Comparison of ENCODE assay signal across 13 cellular contexts in genomic region chr6:15776458-15776980, GRCh38.
A peak's percentile ranks its signal among the peaks of the same experiment; 100 is the strongest.
DNase-seq lines count a peak whose midpoint lies in the region; ATAC-seq lines count a peak whose summit lies in the region.
"Had no signal": no experiment of that assay in that cellular context is flagged by ENCODE, and none has a peak within 500 bp of the region (broad histone marks: within the 10 kb centered on the region; RNA-seq: fewer than 3 reads in every experiment).

No MANE protein-coding gene starts in this region.

- H3K27ac Mint-ChIP-seq in activated naive CD4-positive, alpha-beta T cell treated with anti-CD3 and anti-CD28 coated beads for 36 hours, result peak overlapping the region; percentile 76
- H3K27ac Mint-ChIP-seq in activated naive CD4-positive, alpha-beta T cell treated with anti-CD3 and anti-CD28 coated beads, Interleukin-2, amount 10 ng/mL, durations not matched to agents 7 days and 5 days, result no peak overlapping the region
- peak overlapping the region; percentile 83 to 93 for H3K27ac Mint-ChIP-seq in activated naive CD4-positive, alpha-beta T cell treated with anti-CD3 and anti-CD28 coated beads, Interleukin-2, amount 50 U/mL, for 72 hours
- H3K27ac Mint-ChIP-seq in T-helper 17 cell, result no peak overlapping the region
- H3K27ac Mint-ChIP-seq: naive B cell had no signal

- H3K9me3 Mint-ChIP-seq in activated naive CD4-positive, alpha-beta T cell treated with anti-CD3 and anti-CD28 coated beads for 36 hours, result no peaks in the 10 kb centered on the region
- H3K9me3 Mint-ChIP-seq in activated naive CD4-positive, alpha-beta T cell treated with anti-CD3 and anti-CD28 coated beads, Interleukin-2, amount 10 ng/mL, durations not matched to agents 7 days and 5 days, result no peaks in the 10 kb centered on the region
- peaks cover 6 to 8% of the 10 kb centered on the region in 2 donors for H3K9me3 Mint-ChIP-seq in activated naive CD4-positive, alpha-beta T cell treated with anti-CD3 and anti-CD28 coated beads, Interleukin-2, amount 50 U/mL, for 72 hours
- H3K9me3 Mint-ChIP-seq: naive B cell had no signal

- intact Hi-C loops in activated naive CD4-positive, alpha-beta T cell treated with anti-CD3 and anti-CD28 coated beads for 36 hours (cut with micrococcal nuclease), result loop anchor here (1.0 to 10.0 kb wide), 16 partner anchors 41 to 1499 kb away; partner anchors contain the start of gene ATXN1

- H3K36me3 Mint-ChIP-seq in activated naive CD4-positive, alpha-beta T cell treated with anti-CD3 and anti-CD28 coated beads for 36 hours (ENCODE audit: low read depth), result no peaks in the 10 kb centered on the region
- H3K36me3 Mint-ChIP-seq in activated naive CD4-positive, alpha-beta T cell treated with anti-CD3 and anti-CD28 coated beads, Interleukin-2, amount 10 ng/mL, durations not matched to agents 7 days and 5 days, result no peaks in the 10 kb centered on the region
- peaks cover 0 to 10% of the 10 kb centered on the region in 2 donors for H3K36me3 Mint-ChIP-seq in activated naive CD4-positive, alpha-beta T cell treated with anti-CD3 and anti-CD28 coated beads, Interleukin-2, amount 50 U/mL, for 72 hours
- H3K36me3 Mint-ChIP-seq in T-helper 17 cell (ENCODE audit: low read depth), result no peaks in the 10 kb centered on the region
- H3K36me3 Mint-ChIP-seq: naive B cell had no signal

- H3K4me3 Mint-ChIP-seq in activated naive CD4-positive, alpha-beta T cell treated with anti-CD3 and anti-CD28 coated beads for 36 hours, result no peak overlapping the region
- H3K4me3 Mint-ChIP-seq in activated naive CD4-positive, alpha-beta T cell treated with anti-CD3 and anti-CD28 coated beads, Interleukin-2, amount 10 ng/mL, durations not matched to agents 7 days and 5 days, result no peak overlapping the region
- H3K4me3 Mint-ChIP-seq in T-helper 17 cell, result no peak overlapping the region
- H3K4me3 Mint-ChIP-seq: naive B cell had no signal

- H3K27me3 Mint-ChIP-seq in activated naive CD4-positive, alpha-beta T cell treated with anti-CD3 and anti-CD28 coated beads for 36 hours (ENCODE audit: low read depth), result peaks cover 4% of the 10 kb centered on the region
- no peaks in the 10 kb centered on the region for H3K27me3 Mint-ChIP-seq in activated naive CD4-positive, alpha-beta T cell treated with anti-CD3 and anti-CD28 coated beads, Interleukin-2, amount 10 ng/mL, durations not matched to agents 7 days and 5 days
- H3K27me3 Mint-ChIP-seq in T-helper 17 cell, result peaks cover 42% of the 10 kb centered on the region

- ATAC-seq in HG03097 (IDR thresholded peaks at IDR 0.05; ENCODE audit: low FRiP score, unreplicated experiment) (peak; percentile 62), T-helper 17 cell (no peak)
- peak; percentile 88 to 92 for ATAC-seq in activated naive CD4-positive, alpha-beta T cell treated with anti-CD3 and anti-CD28 coated beads, Interleukin-2, amount 50 U/mL, for 72 hours
- ATAC-seq in stimulated activated naive CD8-positive, alpha-beta T cell treated with anti-CD3 and anti-CD28 coated beads, Interleukin-15, Interleukin-2, amounts not matched to agents 100 U/mL and 50 U/mL, for 24 hours, result peak; percentile 87
- ATAC-seq: sciatic nerve had no signal

- peak; percentile 69 for DNase-seq in activated naive CD4-positive, alpha-beta T cell treated with anti-CD3 and anti-CD28 coated beads for 36 hours
- DNase-seq in activated naive CD4-positive, alpha-beta T cell treated with anti-CD3 and anti-CD28 coated beads, Interleukin-2, amount 10 ng/mL, durations not matched to agents 7 days and 5 days, result no peak
- DNase-seq in activated naive CD4-positive, alpha-beta T cell treated with anti-CD3 and anti-CD28 coated beads, Interleukin-2, amount 50 U/mL, for 72 hours (ENCODE audit: low spot score in 2 of 2), result peak in 1 of 2 donors; percentile 39
- peak; percentile 15 for DNase-seq in stimulated activated naive CD8-positive, alpha-beta T cell treated with anti-CD3 and anti-CD28 coated beads, Interleukin-15, Interleukin-2, amounts not matched to agents 100 U/mL and 50 U/mL, for 24 hours
- DNase-seq in DMS79 (lab: John Stamatoyannopoulos, UW) (no peak), germinal center (ENCODE audit: low spot score) (no peak), T-helper 17 cell (no peak)
- DNase-seq: EL, foreskin fibroblast, H7, naive B cell had no signal

- H3K4me1 Mint-ChIP-seq in activated naive CD4-positive, alpha-beta T cell treated with anti-CD3 and anti-CD28 coated beads for 36 hours (ENCODE audit: low read depth), result peaks cover 40% of the 10 kb centered on the region
- peaks cover 3% of the 10 kb centered on the region for H3K4me1 Mint-ChIP-seq in activated naive CD4-positive, alpha-beta T cell treated with anti-CD3 and anti-CD28 coated beads, Interleukin-2, amount 10 ng/mL, durations not matched to agents 7 days and 5 days
- no peaks in the 10 kb centered on the region for H3K4me1 Mint-ChIP-seq in T-helper 17 cell
- H3K4me1 Mint-ChIP-seq: naive B cell had no signal

- CTCF ChIA-PET in activated naive CD4-positive, alpha-beta T cell treated with anti-CD3 and anti-CD28 coated beads for 36 hours (lab: Charles Lee), result interaction anchor here (0.6 to 2.7 kb wide), 8 partner anchors 12 to 535 kb away, joined by 3 to 7 read pairs (median 4); no protein-coding TSS in a partner anchor
- CTCF ChIA-PET in activated naive CD4-positive, alpha-beta T cell treated with anti-CD3 and anti-CD28 coated beads, Interleukin-2, amount 10 ng/mL, durations not matched to agents 7 days and 5 days (lab: Charles Lee), result interaction anchor here (1.3 kb wide), 1 partner anchor 85 kb away, joined by 4 read pairs; no protein-coding TSS in a partner anchor

- no peaks in the 10 kb centered on the region for H3K9me3 ChIP-seq in T-helper 17 cell (ENCODE audit: control insufficient read depth, low read length, poor library complexity, severe bottlenecking)

Comparison
In these comparisons a context has a peak if more than half of its experiments do, and no peak if none do; other contexts are left out.
1. DNase-seq: peak in activated naive CD4-positive, alpha-beta T cell treated with anti-CD3 and anti-CD28 coated beads for 36 hours (single experiment) and stimulated activated naive CD8-positive, alpha-beta T cell treated with anti-CD3 and anti-CD28 coated beads, Interleukin-15, Interleukin-2, amounts not matched to agents 100 U/mL and 50 U/mL, for 24 hours (single experiment); none in activated naive CD4-positive, alpha-beta T cell treated with anti-CD3 and anti-CD28 coated beads, Interleukin-2, amount 10 ng/mL, durations not matched to agents 7 days and 5 days (single experiment), DMS79 (single experiment), germinal center (single experiment) and T-helper 17 cell (0 of 3).
2. H3K27ac Mint-ChIP-seq: peak in activated naive CD4-positive, alpha-beta T cell treated with anti-CD3 and anti-CD28 coated beads for 36 hours (single experiment) and activated naive CD4-positive, alpha-beta T cell treated with anti-CD3 and anti-CD28 coated beads, Interleukin-2, amount 50 U/mL, for 72 hours (2 of 2); none in activated naive CD4-positive, alpha-beta T cell treated with anti-CD3 and anti-CD28 coated beads, Interleukin-2, amount 10 ng/mL, durations not matched to agents 7 days and 5 days (single experiment) and T-helper 17 cell (single experiment).